Comparison of ENCODE assay signal across 8 cellular contexts in genomic region chr4:125313497-125313896, GRCh38. TPM values are rescaled to one million over a fixed set of nuclear protein-coding genes. Genes with fewer than 3 reads are reported as not detected.
A peak's percentile ranks its signal among the peaks of the same experiment; 100 is the strongest.
DNase-seq lines count a peak whose midpoint lies in the region; ATAC-seq and TF ChIP-seq lines count a peak whose summit lies in the region.

No MANE protein-coding gene starts in this region.

- peaks cover 41% of the 10 kb centered on the region for H3K4me1 Mint-ChIP-seq in CD14-positive monocyte
- peaks cover 29% of the 10 kb centered on the region for H3K4me1 Mint-ChIP-seq in nephron

- peak; percentile 56 for ATAC-seq in GM18508 (IDR thresholded peaks at IDR 0.05; ENCODE audit: insufficient read depth, unreplicated experiment)
- ATAC-seq in HG02973 (IDR thresholded peaks at IDR 0.05; ENCODE audit: unreplicated experiment): peak; percentile 66

- no peak for TF ChIP-seq POLR2A in erythroblast (IDR thresholded peaks at IDR 0.05; ENCODE audit: low read length)

- no peak overlapping the region for H3K27ac Mint-ChIP-seq in CD14-positive monocyte
- peak overlapping the region; percentile 96 to 99 (median 98) for H3K27ac Mint-ChIP-seq in nephron

- TF ChIP-seq CTCF in CD14-positive monocyte (IDR thresholded peaks at IDR 0.05) (peak; percentile 81), nephron (IDR thresholded peaks at IDR 0.05; ENCODE audit: unreplicated experiment in 3 of 3) (peak; percentile 91 to 93 (median 92))

- peaks cover 56 to 65% (median 59%) of the 10 kb centered on the region in 3 donors for H3K27me3 Mint-ChIP-seq in CD14-positive monocyte (ENCODE audit: low read depth in 3 of 3)
- H3K27me3 Mint-ChIP-seq in nephron (ENCODE audit: low read depth): peaks cover 8% of the 10 kb centered on the region

- H3K9me3 Mint-ChIP-seq in CD14-positive monocyte: peaks cover 0 to 32% (median 21%) of the 10 kb centered on the region in 7 donors
- peaks cover 9% of the 10 kb centered on the region for H3K9me3 Mint-ChIP-seq in nephron

- DNase-seq in CD14-positive monocyte (ENCODE audit: low spot score) (no peak), NCI-H1930 (lab: John Stamatoyannopoulos, UW) (peak; percentile 60 to 62), SW 1271 (lab: John Stamatoyannopoulos, UW) (peak; percentile 10 to 72), erythroblast (lab: John Stamatoyannopoulos, UW) (peak; percentile 60 to 74), NCI-H187 (lab: John Stamatoyannopoulos, UW) (no peak)

- H3K4me3 Mint-ChIP-seq in CD14-positive monocyte (peak overlapping the region in 1 of 2 donors; percentile 96), nephron (peak overlapping the region; percentile 76 to 82 (median 76))

- peaks cover 4% of the 10 kb centered on the region in 2 donors for H3K36me3 Mint-ChIP-seq in CD14-positive monocyte
- H3K36me3 Mint-ChIP-seq in nephron (ENCODE audit: low read depth): peaks cover 24% of the 10 kb centered on the region

- intact Hi-C loops in CD14-positive monocyte (cut with micrococcal nuclease): no loop called here

RNA-seq across cellular contexts. Expression of gene FAT4, which starts 1.3 kb away (rescaled TPM):
- not detected for polyA plus RNA-seq in CD14-positive monocyte

Comparison
In these comparisons a context has a peak if more than half of its experiments do, and no peak if none do; other contexts are left out.
1. DNase-seq: peak in NCI-H1930 (2 of 2), SW 1271 (2 of 2) and erythroblast (2 of 2); none in CD14-positive monocyte (single experiment) and NCI-H187 (0 of 2).
2. H3K27ac Mint-ChIP-seq: peak in nephron (3 of 3); none in CD14-positive monocyte (0 of 7).